15 cellular contexts compared by ENCODE assay signal in genomic region chr20:35734777-35735649, GRCh38. TPM values are rescaled to one million over a fixed set of nuclear protein-coding genes. Genes with fewer than 3 reads are reported as not detected.
DNase-seq lines count a peak whose midpoint lies in the region; FAIRE-seq and TF ChIP-seq lines count a peak whose summit lies in the region.
"Had no signal": no experiment of that assay in that cellular context is flagged by ENCODE, and none has a peak within 500 bp of the region (broad histone marks: within the 10 kb centered on the region; RNA-seq: fewer than 3 reads in every experiment).

No MANE protein-coding gene starts in this region.

- dilution Hi-C loops in mammary epithelial cell (cut with HindIII; ENCODE audit: low sequenced_read_pairs): loop anchor here (5.0 to 10.0 kb wide), 3 partner anchors 37 to 142 kb away; partner anchors contain the start of gene PHF20

- H3K36me3 Mint-ChIP-seq in Caco-2 (ENCODE audit: insufficient read depth, unreplicated experiment): peaks cover 99% of the 10 kb centered on the region

- peaks cover 68% of the 10 kb centered on the region for H3K4me1 ChIP-seq in Caco-2
- peaks cover 89% of the 10 kb centered on the region for H3K4me1 ChIP-seq in KMS-11 (ENCODE audit: low read depth, poor library complexity, severe bottlenecking)
- H3K4me1 ChIP-seq in mammary epithelial cell (ENCODE audit: insufficient read depth, low read length): peaks cover 17% of the 10 kb centered on the region
- H3K4me1 ChIP-seq in neutrophil (ENCODE audit: control insufficient read depth in 1 of 2, insufficient read depth in 1 of 2, low read depth in 1 of 2, low read length in 1 of 2): peaks cover 13 to 18% of the 10 kb centered on the region in 2 experiments
- H3K4me1 ChIP-seq in small intestine (ENCODE audit: control insufficient read depth in 2 of 2, insufficient read depth in 1 of 2, low read depth in 1 of 2, low read length in 1 of 2): peaks cover 2 to 6% of the 10 kb centered on the region in 2 donors

- peaks cover 45% of the 10 kb centered on the region for H3K4me1 Mint-ChIP-seq in Caco-2 (ENCODE audit: low read depth, unreplicated experiment)

- H4K20me1 ChIP-seq in KMS-11 (ENCODE audit: insufficient read depth): peaks cover 95% of the 10 kb centered on the region
- H4K20me1 ChIP-seq in mammary epithelial cell (ENCODE audit: insufficient read depth, low read length): peaks cover 43% of the 10 kb centered on the region

- H3K9ac ChIP-seq in KMS-11: no peak overlapping the region
- H3K9ac ChIP-seq in mammary epithelial cell (ENCODE audit: insufficient read depth, low read length): no peak overlapping the region

- no peaks in the 10 kb centered on the region for H3K27me3 ChIP-seq in Caco-2 (replicated peaks; ENCODE audit: control insufficient read depth, insufficient read depth, low read length)
- H3K27me3 ChIP-seq in KMS-11 (ENCODE audit: insufficient read depth, low read depth): no peaks in the 10 kb centered on the region
- H3K27me3 ChIP-seq in mammary epithelial cell (ENCODE audit: insufficient read depth, low read length): no peaks in the 10 kb centered on the region
- no peaks in the 10 kb centered on the region for H3K27me3 ChIP-seq in neutrophil
- no peaks in the 10 kb centered on the region for H3K27me3 ChIP-seq in MG63
- no peaks in the 10 kb centered on the region for H3K27me3 ChIP-seq in small intestine (ENCODE audit: control insufficient read depth in 2 of 2, insufficient read depth in 2 of 2, low read length in 2 of 2)
- H3K27me3 ChIP-seq: left lung had no signal

- H3K79me2 ChIP-seq in KMS-11 (ENCODE audit: insufficient read depth, low read depth) (peaks cover 100% of the 10 kb centered on the region), mammary epithelial cell (ENCODE audit: insufficient read depth, low read length) (peaks cover 99% of the 10 kb centered on the region)

- H2AFZ ChIP-seq in KMS-11 (ENCODE audit: low read depth) (no peak overlapping the region), mammary epithelial cell (ENCODE audit: low read depth, low read length) (no peak overlapping the region)

- TF ChIP-seq CTCF in Caco-2 (IDR thresholded peaks at IDR 0.05; ENCODE audit: insufficient read depth in 1 of 2, low read depth in 1 of 2, low read length in 1 of 2, severe bottlenecking in 1 of 2, unreplicated experiment in 1 of 2): no peak
- no peak for TF ChIP-seq CTCF in KMS-11 (conservative IDR thresholded peaks at IDR 0.05; ENCODE audit: low read depth, low read length)
- TF ChIP-seq CTCF in mammary epithelial cell (conservative IDR thresholded peaks at IDR 0.05 in 1 of 2, IDR thresholded peaks at IDR 0.05 in 1 of 2; ENCODE audit: extremely low read depth in 1 of 2, insufficient read depth in 1 of 2, low read depth in 1 of 2, low read length in 2 of 2): no peak
- TF ChIP-seq CTCF in neutrophil (IDR thresholded peaks at IDR 0.05): no peak

- H3K9me3 Mint-ChIP-seq in Caco-2 (ENCODE audit: unreplicated experiment): no peaks in the 10 kb centered on the region
- H3K9me3 Mint-ChIP-seq: nephron progenitor cell had no signal

- CTCF ChIA-PET in Caco-2 (lab: Charles Lee) (no interaction called here), mammary epithelial cell (lab: Charles Lee; ENCODE audit: low non-redundant PET) (interaction anchor here (0.7 kb wide), 1 partner anchor 34 kb away, joined by 4 read pairs; no protein-coding TSS in a partner anchor)

- H3K9me3 ChIP-seq in Caco-2 (no peaks in the 10 kb centered on the region), mammary epithelial cell (replicated peaks; ENCODE audit: insufficient read depth, low read length) (no peaks in the 10 kb centered on the region), neutrophil (no peaks in the 10 kb centered on the region), MG63 (no peaks in the 10 kb centered on the region), small intestine (ENCODE audit: control insufficient read depth, low read depth) (no peaks in the 10 kb centered on the region)
- H3K9me3 ChIP-seq: left lung had no signal

- H3K4me2 ChIP-seq in KMS-11: peak overlapping the region; percentile 18
- H3K4me2 ChIP-seq in mammary epithelial cell (ENCODE audit: insufficient read depth, low read depth, low read length): peak overlapping the region; percentile 45

- no peaks in the 10 kb centered on the region for H3K27me3 Mint-ChIP-seq in Caco-2 (ENCODE audit: insufficient read depth, unreplicated experiment)

- H3K36me3 ChIP-seq in Caco-2 (ENCODE audit: control insufficient read depth, insufficient read depth, low read length) (peaks cover 32% of the 10 kb centered on the region), KMS-11 (ENCODE audit: insufficient read depth) (peaks cover 81% of the 10 kb centered on the region), mammary epithelial cell (ENCODE audit: insufficient read depth, low read length) (peaks cover 66% of the 10 kb centered on the region), neutrophil (peaks cover 100% of the 10 kb centered on the region), MG63 (peaks cover 100% of the 10 kb centered on the region), small intestine (ENCODE audit: control insufficient read depth in 2 of 2, insufficient read depth in 2 of 2, low read length in 2 of 2) (peaks cover 18 to 27% of the 10 kb centered on the region in 2 donors)

- H3K27ac ChIP-seq in KMS-11 (no peak overlapping the region; the same call in 1 of the 2 replicates), mammary epithelial cell (ENCODE audit: insufficient read depth, low read depth, low read length) (no peak overlapping the region), neutrophil (peak overlapping the region; percentile 4), small intestine (ENCODE audit: low read depth in 1 of 2, low read length in 1 of 2) (no peak overlapping the region)
- H3K27ac ChIP-seq: left lung had no signal

- POLR2A ChIA-PET in Caco-2 (lab: Charles Lee): interaction anchor here (0.6 to 1.0 kb wide), 2 partner anchors 9 to 36 kb away, joined by 4 to 5 read pairs; partner anchors contain the start of genes NFS1 and ROMO1

- H3K27ac Mint-ChIP-seq in Caco-2 (ENCODE audit: unreplicated experiment): no peak overlapping the region
- H3K27ac Mint-ChIP-seq: nephron progenitor cell had no signal

- H3K4me3 ChIP-seq in Caco-2 (ENCODE audit: low read depth, low read length) (no peak overlapping the region), KMS-11 (IDR thresholded peaks at IDR 0.05; ENCODE audit: insufficient read depth, low read depth, low read length) (no peak overlapping the region), mammary epithelial cell (replicated peaks in 1 of 3; ENCODE audit: insufficient read depth in 1 of 3, low read depth in 2 of 3, low read length in 3 of 3) (no peak overlapping the region), neutrophil (ENCODE audit: low read depth in 1 of 2, low read length in 1 of 2) (no peak overlapping the region), MG63 (no peak overlapping the region), small intestine (ENCODE audit: low read depth in 1 of 2, low read length in 2 of 2) (no peak overlapping the region)

- intact Hi-C loops in Caco-2 (cut with micrococcal nuclease; ENCODE audit: unreplicated experiment): no loop called here
- intact Hi-C loops in mammary epithelial cell (cut with micrococcal nuclease): no loop called here

- peak overlapping the region; percentile 28 for H3K4me3 Mint-ChIP-seq in Caco-2 (ENCODE audit: unreplicated experiment)

- 63% methylated on average over 4 of the region's 4 CpGs for WGBS in mammary epithelial cell (ENCODE audit: low coverage, missing lambda C conversion rate)
- WGBS in small intestine, 3 donors: 66 to 77% (median 69%) methylated on average over 4 of the region's 4 CpGs

- DNase-seq in Caco-2: no peak
- no peak for DNase-seq in mammary epithelial cell
- no peak for DNase-seq in MG63
- DNase-seq in T-helper 9 cell: no peak
- DNase-seq in small intestine: no peak
- DNase-seq: activated CD4-positive, CD25-positive, alpha-beta regulatory T cell; activated effector memory CD4-positive, alpha-beta T cell treated with anti-CD3 and anti-CD28 coated beads, Interleukin-2, amount 50 U/mL, for 16 hours; cerebellar nuclear complex; COR-L47; hippocampal formation; left lung; NCI-H2227 treated with DMSO at 0.1 percent for 48 hours; nephron progenitor cell had no signal

- no peak for FAIRE-seq in small intestine (lab: Jason Lieb, UNC)

- BruUV-seq in Caco-2 (replicated peaks; lab: Mats Ljungman, UMichigan) (no TSS peak), mammary epithelial cell (replicated peaks; lab: Mats Ljungman, UMichigan) (no TSS peak)

- in situ Hi-C loops in mammary epithelial cell (cut with MboI; ENCODE audit: low sequenced_read_pairs in 2 of 2): no loop called here

RNA-seq across cellular contexts. Expression of gene RBM39, which starts 7.0 kb away (rescaled TPM):
- total RNA-seq in Caco-2 (2022) (750 and 777 TPM in 2 replicates), mammary epithelial cell (100 to 1,000 TPM; 188 to 283 TPM)
- polyA plus RNA-seq in mammary epithelial cell (27.2 TPM), small intestine (100 to 1,000 TPM; 148 to 235 (median 195) TPM)
- polyA minus RNA-seq in mammary epithelial cell: 272 TPM
- total RNA-seq in MG63 (2014; rRNA removed; shearing (Covaris generic); ENCODE audit: low replicate concordance): 273 and 328 TPM in 2 replicates

RNA-seq across cellular contexts. Expression of gene ROMO1, which starts 35.8 kb away (rescaled TPM):
- total RNA-seq in Caco-2 (2022): 354 and 357 TPM in 2 replicates
- total RNA-seq in mammary epithelial cell: 100 to 1,000 TPM; 113 to 176 TPM
- 386 TPM for polyA plus RNA-seq in mammary epithelial cell
- polyA minus RNA-seq in mammary epithelial cell: 17.3 TPM
- 143 and 318 TPM in 2 replicates for total RNA-seq in MG63 (2014; rRNA removed; shearing (Covaris generic); ENCODE audit: low replicate concordance)
- 100 to 1,000 TPM; 358 to 755 (median 646) TPM for polyA plus RNA-seq in small intestine

RNA-seq across cellular contexts. Expression of gene NFS1, which starts 35.9 kb away (rescaled TPM):
- 69.8 and 77.1 TPM in 2 replicates for total RNA-seq in Caco-2 (2022)
- 10 to 100 TPM; 28.8 to 33.0 TPM for total RNA-seq in mammary epithelial cell
- polyA plus RNA-seq in mammary epithelial cell: 44.8 TPM
- 57.3 TPM for polyA minus RNA-seq in mammary epithelial cell
- 94.3 and 130 TPM in 2 replicates for total RNA-seq in MG63 (2014; rRNA removed; shearing (Covaris generic); ENCODE audit: low replicate concordance)
- polyA plus RNA-seq in small intestine: 10 to 100 TPM; 21.9 to 39.6 (median 29.0) TPM

RNA-seq across cellular contexts. Expression of gene PHF20, which starts 36.8 kb away (rescaled TPM):
- total RNA-seq in Caco-2 (2022) (101 and 109 TPM in 2 replicates), mammary epithelial cell (10 to 100 TPM; 24.0 to 39.7 TPM)
- polyA plus RNA-seq in mammary epithelial cell (19.5 TPM), small intestine (10 to 100 TPM in 2 of 3 donors, 1 to 10 TPM in 1; 9.6 to 17.4 (median 12.4) TPM)
- polyA minus RNA-seq in mammary epithelial cell: 24.9 TPM
- 50.5 and 57.7 TPM in 2 replicates for total RNA-seq in MG63 (2014; rRNA removed; shearing (Covaris generic); ENCODE audit: low replicate concordance)
